In the genomic region with DNA sequence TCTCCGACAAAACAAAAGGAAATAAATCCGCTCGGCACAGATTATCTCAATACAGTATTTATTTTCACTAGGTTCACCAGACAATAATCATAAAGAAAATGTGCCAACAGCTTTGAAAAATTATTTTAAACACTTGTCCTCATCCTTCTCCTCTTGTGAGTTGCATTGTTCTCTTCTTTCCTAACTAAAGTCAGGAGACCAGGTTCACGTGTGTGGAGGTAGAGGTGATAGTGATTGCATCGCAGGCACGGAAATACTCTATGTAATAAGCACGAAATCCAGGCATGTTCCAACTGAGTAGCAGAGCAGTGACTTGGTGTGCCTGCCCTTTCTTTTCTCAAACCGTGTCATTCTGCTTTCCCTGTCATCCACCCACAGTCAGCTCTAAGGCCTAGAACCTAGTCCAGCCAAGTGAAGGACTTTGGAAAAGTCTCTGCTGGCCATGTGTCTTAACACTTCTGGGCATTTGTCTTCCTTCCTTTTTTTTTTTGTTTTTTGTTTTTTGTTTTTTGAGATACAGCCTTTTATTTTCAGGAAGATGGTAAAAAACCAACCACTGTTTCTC, we compare ENCODE assay signal across 9 cellular contexts. TPM values are rescaled to one million over a fixed set of nuclear protein-coding genes. Genes with fewer than 3 reads are reported as not detected.
DNase-seq lines count a peak whose midpoint lies in the region; ATAC-seq and TF ChIP-seq lines count a peak whose summit lies in the region.
"Had no signal": no experiment of that assay in that cellular context is flagged by ENCODE, and none has a peak within 500 bp of the region (broad histone marks: within the 10 kb centered on the region; RNA-seq: fewer than 3 reads in every experiment).

No MANE protein-coding gene starts in this region.

- ATAC-seq in activated naive CD8-positive, alpha-beta T cell treated with anti-CD3 and anti-CD28 coated beads, Interleukin-2, amount 10 ng/mL, durations not matched to agents 7 days and 5 days (ENCODE audit: low read depth), result no peak
- ATAC-seq in naive thymus-derived CD8-positive, alpha-beta T cell, result no peak
- ATAC-seq in HG03108 (IDR thresholded peaks at IDR 0.05; ENCODE audit: unreplicated experiment) (no peak), left lung (no peak)

- intact Hi-C loops in CD14-positive monocyte (cut with micrococcal nuclease) (loop anchor here in 1 of 2 donors (5.0 kb wide), 1 partner anchor 312 kb away; the partner anchor contains the start of gene GTF2A1), left lung (cut with DNase I) (no loop called here), prostate gland (cut with DNase I) (no loop called here)

- no peak overlapping the region for H3K4me3 ChIP-seq in left lung
- H3K4me3 ChIP-seq in prostate gland, result no peak overlapping the region
- H3K4me3 ChIP-seq: thyroid gland had no signal

- H3K4me3 Mint-ChIP-seq in CD14-positive monocyte (peak overlapping the region in 1 of 2 donors; percentile 34), HFFc6 (peak overlapping the region; percentile 98; the same call in 1 of the 2 replicates)
- peak overlapping the region; percentile 95 for H3K4me3 Mint-ChIP-seq in activated naive CD8-positive, alpha-beta T cell treated with anti-CD3 and anti-CD28 coated beads, Interleukin-2, amount 10 ng/mL, durations not matched to agents 7 days and 5 days
- peak overlapping the region; percentile 8 to 97 (median 80) for H3K4me3 Mint-ChIP-seq in naive thymus-derived CD8-positive, alpha-beta T cell

- no peak for DNase-seq in CD14-positive monocyte (ENCODE audit: low spot score)
- DNase-seq in HFFc6, result no peak
- DNase-seq in activated naive CD8-positive, alpha-beta T cell treated with anti-CD3 and anti-CD28 coated beads, Interleukin-2, amount 10 ng/mL, durations not matched to agents 7 days and 5 days, result no peak
- DNase-seq in naive thymus-derived CD8-positive, alpha-beta T cell, result no peak
- DNase-seq in left lung, result no peak
- no peak for DNase-seq in prostate gland (ENCODE audit: low spot score)
- DNase-seq in glomerular visceral epithelial cell (ENCODE audit: extremely low spot score), result no peak

- no peak for TF ChIP-seq POLR2A in prostate gland (IDR thresholded peaks at IDR 0.05)

- H3K36me3 ChIP-seq in left lung (no peaks in the 10 kb centered on the region), prostate gland (no peaks in the 10 kb centered on the region)
- H3K36me3 ChIP-seq: thyroid gland had no signal

- peak overlapping the region in 5 of 7 donors; percentile 2 to 83 (median 48) for H3K27ac Mint-ChIP-seq in CD14-positive monocyte
- H3K27ac Mint-ChIP-seq in HFFc6, result no peak overlapping the region
- no peak overlapping the region for H3K27ac Mint-ChIP-seq in activated naive CD8-positive, alpha-beta T cell treated with anti-CD3 and anti-CD28 coated beads, Interleukin-2, amount 10 ng/mL, durations not matched to agents 7 days and 5 days
- H3K27ac Mint-ChIP-seq in naive thymus-derived CD8-positive, alpha-beta T cell, result peak overlapping the region; percentile 40 to 96 (median 88)

- peaks cover 0 to 7% of the 10 kb centered on the region in 2 donors for H3K9me3 ChIP-seq in left lung
- H3K9me3 ChIP-seq in prostate gland, result no peaks in the 10 kb centered on the region
- H3K9me3 ChIP-seq: thyroid gland had no signal

- peaks cover 10 to 45% of the 10 kb centered on the region in 2 donors for H3K4me1 ChIP-seq in left lung
- H3K4me1 ChIP-seq in prostate gland (replicated peaks), result peaks cover 4% of the 10 kb centered on the region

- H3K27me3 ChIP-seq in left lung (peaks cover 0 to 2% of the 10 kb centered on the region in 2 donors), prostate gland (replicated peaks; ENCODE audit: insufficient read depth) (no peaks in the 10 kb centered on the region)
- H3K27me3 ChIP-seq: thyroid gland had no signal

- H3K4me1 Mint-ChIP-seq in CD14-positive monocyte (peaks cover 46% of the 10 kb centered on the region), HFFc6 (ENCODE audit: low read depth) (peaks cover 22% of the 10 kb centered on the region)
- H3K4me1 Mint-ChIP-seq in activated naive CD8-positive, alpha-beta T cell treated with anti-CD3 and anti-CD28 coated beads, Interleukin-2, amount 10 ng/mL, durations not matched to agents 7 days and 5 days, result peaks cover 26% of the 10 kb centered on the region
- peaks cover 9 to 57% (median 54%) of the 10 kb centered on the region in 4 donors for H3K4me1 Mint-ChIP-seq in naive thymus-derived CD8-positive, alpha-beta T cell

- H3K36me3 Mint-ChIP-seq in CD14-positive monocyte, result peaks cover 0 to 3% of the 10 kb centered on the region in 2 donors
- no peaks in the 10 kb centered on the region for H3K36me3 Mint-ChIP-seq in HFFc6 (ENCODE audit: low read depth)
- H3K36me3 Mint-ChIP-seq in activated naive CD8-positive, alpha-beta T cell treated with anti-CD3 and anti-CD28 coated beads, Interleukin-2, amount 10 ng/mL, durations not matched to agents 7 days and 5 days, result no peaks in the 10 kb centered on the region
- peaks cover 3 to 9% (median 7%) of the 10 kb centered on the region in 3 donors for H3K36me3 Mint-ChIP-seq in naive thymus-derived CD8-positive, alpha-beta T cell

- POLR2A ChIA-PET in activated naive CD8-positive, alpha-beta T cell treated with anti-CD3 and anti-CD28 coated beads, Interleukin-2, amount 10 ng/mL, durations not matched to agents 7 days and 5 days (lab: Charles Lee), result interaction anchor here (0.6 to 2.0 kb wide), 2 partner anchors 48 to 70 kb away, joined by 5 to 6 read pairs; no protein-coding TSS in a partner anchor
- POLR2A ChIA-PET in naive thymus-derived CD8-positive, alpha-beta T cell (lab: Charles Lee), result interaction anchor here (3.5 kb wide), 1 partner anchor 313 kb away, joined by 30 read pairs; the partner anchor contains the start of gene GTF2A1

- H3K9me3 Mint-ChIP-seq in CD14-positive monocyte, result peaks cover 6 to 14% (median 10%) of the 10 kb centered on the region in 7 donors
- H3K9me3 Mint-ChIP-seq in HFFc6, result peaks cover 6% of the 10 kb centered on the region; the same call in 1 of the 2 replicates
- peaks cover 1% of the 10 kb centered on the region for H3K9me3 Mint-ChIP-seq in activated naive CD8-positive, alpha-beta T cell treated with anti-CD3 and anti-CD28 coated beads, Interleukin-2, amount 10 ng/mL, durations not matched to agents 7 days and 5 days
- peaks cover 0 to 9% (median 0%) of the 10 kb centered on the region in 9 donors for H3K9me3 Mint-ChIP-seq in naive thymus-derived CD8-positive, alpha-beta T cell

- 89% methylated on average over 8 of the region's 8 CpGs for WGBS in prostate gland

- H3K27ac ChIP-seq in left lung (peak overlapping the region in 1 of 2 donors; percentile 26), prostate gland (peak overlapping the region in 1 of 2 donors; percentile 43)

- TF ChIP-seq CTCF in CD14-positive monocyte (IDR thresholded peaks at IDR 0.05) (no peak), HFFc6 (IDR thresholded peaks at IDR 0.05) (no peak), left lung (IDR thresholded peaks at IDR 0.05) (no peak), prostate gland (IDR thresholded peaks at IDR 0.05) (no peak)

- H3K27me3 Mint-ChIP-seq in CD14-positive monocyte (ENCODE audit: low read depth in 3 of 3), result peaks cover 0 to 1% (median 1%) of the 10 kb centered on the region in 3 donors
- H3K27me3 Mint-ChIP-seq in HFFc6 (ENCODE audit: insufficient read depth), result no peaks in the 10 kb centered on the region
- H3K27me3 Mint-ChIP-seq in activated naive CD8-positive, alpha-beta T cell treated with anti-CD3 and anti-CD28 coated beads, Interleukin-2, amount 10 ng/mL, durations not matched to agents 7 days and 5 days, result peaks cover 2% of the 10 kb centered on the region
- peaks cover 1 to 11% (median 6%) of the 10 kb centered on the region in 5 donors for H3K27me3 Mint-ChIP-seq in naive thymus-derived CD8-positive, alpha-beta T cell

RNA-seq across cellular contexts. Expression of gene SEL1L, which starts 0.9 kb away (rescaled TPM):
- polyA plus RNA-seq in CD14-positive monocyte, result 10 to 100 TPM; 42.5 to 48.4 TPM
- total RNA-seq in HFFc6 (2021; fragmentation: NEBNext Ultra II Directional; extraction: Animal tissue kit (Norgen Biotek cat#: 25700)), result 100 to 1,000 TPM in 1 of 6 experiments, 10 to 100 TPM in 5; 84.1 to 101 (median 98.4) TPM
- 10 to 100 TPM; 53.5 to 56.5 TPM for total RNA-seq in activated naive CD8-positive, alpha-beta T cell treated with anti-CD3 and anti-CD28 coated beads, Interleukin-2, amount 10 ng/mL, durations not matched to agents 7 days and 5 days
- 10 to 100 TPM; 56.7 to 58.0 TPM for total RNA-seq in naive thymus-derived CD8-positive, alpha-beta T cell
- 10 to 100 TPM; 12.0 to 22.9 (median 16.2) TPM for polyA plus RNA-seq in naive thymus-derived CD8-positive, alpha-beta T cell
- total RNA-seq in left lung, result 100 to 1,000 TPM in 1 of 2 donors, 10 to 100 TPM in 1; 99.7 to 112 TPM
- 10 to 100 TPM; 42.2 to 81.4 TPM for total RNA-seq in prostate gland

Comparison
In these comparisons a context has a peak if more than half of its experiments do, and no peak if none do; other contexts are left out.
1. H3K27ac Mint-ChIP-seq: peak in CD14-positive monocyte (5 of 7) and naive thymus-derived CD8-positive, alpha-beta T cell (10 of 10); none in HFFc6 (single experiment) and activated naive CD8-positive, alpha-beta T cell treated with anti-CD3 and anti-CD28 coated beads, Interleukin-2, amount 10 ng/mL, durations not matched to agents 7 days and 5 days (single experiment).